ENCODE assay signal across 17 cellular contexts in genomic region chr5:3200356-3200755, GRCh38.
"Had no signal": no experiment of that assay in that cellular context is flagged by ENCODE, and none has a peak within 500 bp of the region (broad histone marks: within the 10 kb centered on the region; RNA-seq: fewer than 3 reads in every experiment).

No MANE protein-coding gene starts in this region.

- H3K4me1 Mint-ChIP-seq: stimulated activated effector memory CD8-positive, alpha-beta T cell treated with anti-CD3 and anti-CD28 coated beads, Interleukin-12 subunit alpha, Interleukin-12 subunit beta, amount 100 ng/mL, for 72 hours had no signal

- ATAC-seq: foreskin keratinocyte; left lobe of liver; naive thymus-derived CD8-positive, alpha-beta T cell; pancreas; right lobe of liver; stimulated activated effector memory CD8-positive, alpha-beta T cell treated with anti-CD3 and anti-CD28 coated beads, Interleukin-12 subunit alpha, Interleukin-12 subunit beta, amount 100 ng/mL, for 72 hours; stimulated activated naive CD8-positive, alpha-beta T cell treated with anti-CD3 and anti-CD28 coated beads, Interleukin-15, Interleukin-2, amounts not matched to agents 100 U/mL and 50 U/mL, for 24 hours had no signal

- H3K27ac Mint-ChIP-seq: progenitor cell of endocrine pancreas; stimulated activated effector memory CD8-positive, alpha-beta T cell treated with anti-CD3 and anti-CD28 coated beads, Interleukin-12 subunit alpha, Interleukin-12 subunit beta, amount 100 ng/mL, for 72 hours had no signal

- H3K36me3 Mint-ChIP-seq: stimulated activated effector memory CD8-positive, alpha-beta T cell treated with anti-CD3 and anti-CD28 coated beads, Interleukin-12 subunit alpha, Interleukin-12 subunit beta, amount 100 ng/mL, for 72 hours had no signal

- DNase-seq: erythroblast; foreskin keratinocyte; head of caudate nucleus; kidney glomerular epithelial cell; mammary epithelial cell; naive thymus-derived CD8-positive, alpha-beta T cell; occipital lobe; pancreas; right lobe of liver; stimulated activated CD4-positive, alpha-beta T cell treated with anti-CD3 and anti-CD28 coated beads, Interleukin-4, amount 100 ng/mL, for 1 hour; stimulated activated CD8-positive, alpha-beta memory T cell treated with anti-CD3 and anti-CD28 coated beads, Interleukin-4, amount 100 ng/mL, for 48 hours; stimulated activated naive CD8-positive, alpha-beta T cell treated with anti-CD3 and anti-CD28 coated beads, Interleukin-15, Interleukin-2, amounts not matched to agents 100 U/mL and 50 U/mL, for 24 hours; thyroid gland; upper lobe of left lung had no signal

- H3K4me3 Mint-ChIP-seq: naive thymus-derived CD8-positive, alpha-beta T cell; stimulated activated effector memory CD8-positive, alpha-beta T cell treated with anti-CD3 and anti-CD28 coated beads, Interleukin-12 subunit alpha, Interleukin-12 subunit beta, amount 100 ng/mL, for 72 hours had no signal
